ENCODE assay signal across 12 cellular contexts in the genomic region with DNA sequence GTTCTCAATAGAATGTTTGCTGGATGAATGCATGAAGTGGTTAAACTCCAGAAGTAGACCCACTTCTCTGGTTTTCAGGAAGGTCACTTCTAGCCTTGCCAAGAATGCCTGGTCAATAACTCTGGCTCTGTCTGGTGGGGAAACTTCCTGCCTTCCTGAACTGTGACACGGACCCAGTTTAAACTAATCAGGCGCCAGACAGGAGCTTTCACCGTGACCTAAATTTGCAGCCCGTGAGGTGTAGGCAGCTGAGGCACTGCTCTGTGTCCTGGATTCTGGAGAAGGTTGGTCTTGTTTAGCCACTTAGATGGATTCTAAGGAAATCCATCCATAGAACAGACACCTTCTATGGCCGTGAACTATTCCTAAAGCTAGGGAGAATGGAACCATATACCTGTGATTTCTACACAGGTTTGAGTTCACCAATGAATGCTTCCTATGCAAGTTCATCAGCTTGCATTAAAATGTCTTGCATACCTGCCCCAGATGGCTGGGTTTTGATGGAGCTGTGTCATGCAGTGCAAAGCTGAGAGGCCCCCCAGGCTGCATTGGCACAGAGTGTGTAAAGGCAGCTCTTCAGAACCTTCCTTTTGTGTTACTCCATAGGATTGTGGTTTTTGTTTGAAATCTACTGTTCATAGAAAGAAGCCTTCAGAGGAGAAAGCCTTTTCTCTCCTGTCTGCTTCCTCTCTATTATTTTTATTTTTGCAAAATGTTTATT. TPM values are rescaled to one million over a fixed set of nuclear protein-coding genes. Genes with fewer than 3 reads are reported as not detected.
DNase-seq lines count a peak whose midpoint lies in the region; ATAC-seq and TF ChIP-seq lines count a peak whose summit lies in the region.
"Had no signal": no experiment of that assay in that cellular context is flagged by ENCODE, and none has a peak within 500 bp of the region (broad histone marks: within the 10 kb centered on the region; RNA-seq: fewer than 3 reads in every experiment).

No MANE protein-coding gene starts in this region.

- H3K27me3 ChIP-seq in CD4-positive, alpha-beta T cell (ENCODE audit: control insufficient read depth, insufficient read depth, low read length) = no peaks in the 10 kb centered on the region
- no peaks in the 10 kb centered on the region for H3K27me3 ChIP-seq in mesendoderm (ENCODE audit: insufficient read depth, low read length, poor library complexity)

- no peak overlapping the region for H3K18ac ChIP-seq in mesendoderm (ENCODE audit: low read length)

- H2BK120ac ChIP-seq in mesendoderm (ENCODE audit: low read depth, low read length) = no peak overlapping the region

- no peak overlapping the region for H2AK5ac ChIP-seq in mesendoderm (ENCODE audit: low read length)

- no peak overlapping the region for H2BK15ac ChIP-seq in mesendoderm (replicated peaks; ENCODE audit: low read depth)

- H3K4me3 Mint-ChIP-seq in CD4-positive, alpha-beta T cell = peak overlapping the region; percentile 97
- H3K4me3 Mint-ChIP-seq in activated T-helper 1 cell treated with anti-CD3 and anti-CD28 coated beads, Interleukin-12 subunit alpha, Interleukin-12 subunit beta, Interleukin-2, Interleukin-4 antibody, amounts not matched to agents 30 ng/mL and 10 ng/mL and 1 ng/mL, durations not matched to agents 14 hours and 24 hours and 36 hours = peak overlapping the region; percentile 68

- peaks cover 6% of the 10 kb centered on the region for H3K79me1 ChIP-seq in mesendoderm (ENCODE audit: low read length)

- no peaks in the 10 kb centered on the region for H3K79me2 ChIP-seq in mesendoderm (ENCODE audit: control insufficient read depth, insufficient read depth, low read length)

- peaks cover 38% of the 10 kb centered on the region for H3K36me3 Mint-ChIP-seq in CD4-positive, alpha-beta T cell (ENCODE audit: low read depth)
- peaks cover 16% of the 10 kb centered on the region for H3K36me3 Mint-ChIP-seq in activated T-helper 1 cell treated with anti-CD3 and anti-CD28 coated beads, Interleukin-12 subunit alpha, Interleukin-12 subunit beta, Interleukin-2, Interleukin-4 antibody, amounts not matched to agents 30 ng/mL and 10 ng/mL and 1 ng/mL, durations not matched to agents 14 hours and 24 hours and 36 hours (ENCODE audit: low read depth)

- H3K36me3 ChIP-seq in HEK293 (ENCODE audit: control insufficient read depth in 2 of 2, insufficient read depth in 1 of 2, low read length in 2 of 2) (no peaks in the 10 kb centered on the region), mesendoderm (ENCODE audit: control insufficient read depth, insufficient read depth, low read length) (no peaks in the 10 kb centered on the region)
- H3K36me3 ChIP-seq: esophagus muscularis mucosa had no signal

- H3K4me1 Mint-ChIP-seq in CD4-positive, alpha-beta T cell (ENCODE audit: low read depth) = peaks cover 73% of the 10 kb centered on the region
- peaks cover 74% of the 10 kb centered on the region for H3K4me1 Mint-ChIP-seq in activated T-helper 1 cell treated with anti-CD3 and anti-CD28 coated beads, Interleukin-12 subunit alpha, Interleukin-12 subunit beta, Interleukin-2, Interleukin-4 antibody, amounts not matched to agents 30 ng/mL and 10 ng/mL and 1 ng/mL, durations not matched to agents 14 hours and 24 hours and 36 hours (ENCODE audit: low read depth)

- ATAC-seq in CD4-positive, alpha-beta T cell (ENCODE audit: poor library complexity) = no peak
- no peak for ATAC-seq in GM19397 (IDR thresholded peaks at IDR 0.05; ENCODE audit: unreplicated experiment)

- no peak overlapping the region for H4K5ac ChIP-seq in mesendoderm (ENCODE audit: low read length)

- peaks cover 5% of the 10 kb centered on the region; the same call in 1 of the 2 replicates for H3K4me1 ChIP-seq in HEK293 (ENCODE audit: control insufficient read depth, insufficient read depth, low read length)
- peaks cover 3% of the 10 kb centered on the region for H3K4me1 ChIP-seq in mesendoderm (ENCODE audit: control insufficient read depth, low read depth, low read length)

- H2BK5ac ChIP-seq in mesendoderm (ENCODE audit: low read length) = no peak overlapping the region

- no peak for TF ChIP-seq CTCF in CD4-positive, alpha-beta T cell (IDR thresholded peaks at IDR 0.05)
- TF ChIP-seq CTCF in HEK293 (tag by site-specific recombination; IDR thresholded peaks at IDR 0.05) = no peak

- CTCF ChIA-PET in CD4-positive, alpha-beta T cell (lab: Charles Lee) = interaction anchor here (1.0 to 2.2 kb wide), 4 partner anchors 10 to 592 kb away, joined by 3 to 8 read pairs (median 6); no protein-coding TSS in a partner anchor
- CTCF ChIA-PET in HEK293 (lab: Yijun Ruan, JAX) = interaction anchor here (6.6 kb wide), 1 partner anchor 80 kb away, joined by 33 read pairs; no protein-coding TSS in a partner anchor

- no peaks in the 10 kb centered on the region for H3K9me3 Mint-ChIP-seq in CD4-positive, alpha-beta T cell
- no peaks in the 10 kb centered on the region for H3K9me3 Mint-ChIP-seq in activated T-helper 1 cell treated with anti-CD3 and anti-CD28 coated beads, Interleukin-12 subunit alpha, Interleukin-12 subunit beta, Interleukin-2, Interleukin-4 antibody, amounts not matched to agents 30 ng/mL and 10 ng/mL and 1 ng/mL, durations not matched to agents 14 hours and 24 hours and 36 hours

- H3K9ac ChIP-seq in mesendoderm (ENCODE audit: low read length) = no peak overlapping the region

- H3K27ac ChIP-seq in CD4-positive, alpha-beta T cell (ENCODE audit: low read depth, low read length) = peak overlapping the region; percentile 78
- H3K27ac ChIP-seq in HEK293 (ENCODE audit: extremely low read depth, low read depth, low read length) (no peak overlapping the region), mesendoderm (ENCODE audit: low read depth, low read length) (no peak overlapping the region)
- H3K27ac ChIP-seq: esophagus muscularis mucosa had no signal

- H3K56ac ChIP-seq in mesendoderm (ENCODE audit: low read length) = no peak overlapping the region

- no peak overlapping the region for H4K8ac ChIP-seq in mesendoderm (ENCODE audit: low read depth, low read length)

- no peak overlapping the region for H3K4ac ChIP-seq in mesendoderm (ENCODE audit: low read depth, low read length)

- no peaks in the 10 kb centered on the region for H3K9me3 ChIP-seq in CD4-positive, alpha-beta T cell (ENCODE audit: control insufficient read depth, low read length)
- no peaks in the 10 kb centered on the region for H3K9me3 ChIP-seq in HEK293 (ENCODE audit: control insufficient read depth, insufficient read depth, low read depth, low read length)
- H3K9me3 ChIP-seq: esophagus muscularis mucosa had no signal

- no peaks in the 10 kb centered on the region for H3K27me3 Mint-ChIP-seq in CD4-positive, alpha-beta T cell
- H3K27me3 Mint-ChIP-seq in activated T-helper 1 cell treated with anti-CD3 and anti-CD28 coated beads, Interleukin-12 subunit alpha, Interleukin-12 subunit beta, Interleukin-2, Interleukin-4 antibody, amounts not matched to agents 30 ng/mL and 10 ng/mL and 1 ng/mL, durations not matched to agents 14 hours and 24 hours and 36 hours (ENCODE audit: insufficient read depth) = no peaks in the 10 kb centered on the region

- intact Hi-C loops in CD4-positive, alpha-beta T cell (cut with DNase I, micrococcal nuclease) = no loop called here
- intact Hi-C loops in activated T-helper 1 cell treated with anti-CD3 and anti-CD28 coated beads, Interleukin-12 subunit alpha, Interleukin-12 subunit beta, Interleukin-2, Interleukin-4 antibody, amounts not matched to agents 30 ng/mL and 10 ng/mL and 1 ng/mL, durations not matched to agents 14 hours and 24 hours and 36 hours (cut with micrococcal nuclease) = loop anchor here (10.0 kb wide), 1 partner anchor 536 kb away; no protein-coding TSS in a partner anchor

- no peak overlapping the region for H3K4me2 ChIP-seq in mesendoderm (ENCODE audit: low read length)

- no CpG with 5 or more reads among the region's 5 CpGs for WGBS in mesendoderm (ENCODE audit: extremely low coverage, insufficient coverage, low lambda C conversion rate)

- POLR2A ChIA-PET in CD4-positive, alpha-beta T cell (lab: Charles Lee) = interaction anchor here (0.9 to 6.2 kb wide), 3 partner anchors 17 to 143 kb away, joined by 3 to 56 read pairs (median 32); no protein-coding TSS in a partner anchor
- POLR2A ChIA-PET in HEK293 (lab: Yijun Ruan, JAX) = no interaction called here

- no peak for DNase-seq in CD4-positive, alpha-beta T cell
- DNase-seq in activated T-helper 1 cell treated with anti-CD3 and anti-CD28 coated beads, Interleukin-12 subunit alpha, Interleukin-12 subunit beta, Interleukin-2, Interleukin-4 antibody, amounts not matched to agents 30 ng/mL and 10 ng/mL and 1 ng/mL, durations not matched to agents 14 hours and 24 hours and 36 hours (ENCODE audit: low spot score) = no peak
- peak; percentile 20 for DNase-seq in mesendoderm
- no peak for DNase-seq in stimulated activated CD4-positive, alpha-beta T cell treated with anti-CD3 and anti-CD28 coated beads, Interleukin-4, amount 100 ng/mL, for 4 hours
- no peak for DNase-seq in mesenteric fat pad (ENCODE audit: low spot score)
- no peak for DNase-seq in NCI-H2081 treated with DMSO at 0.1 percent for 48 hours (lab: John Stamatoyannopoulos, UW)
- DNase-seq: activated CD4-positive, alpha-beta T cell treated with anti-CD3 and anti-CD28 coated beads for 4 hours; stimulated activated CD4-positive, alpha-beta T cell treated with anti-CD3 and anti-CD28 coated beads, Interleukin-15, amount 100 ng/mL, for 24 hours; stimulated activated naive CD4-positive, alpha-beta T cell treated with Interleukin-2 at 50 U/mL for 16 hours had no signal

- H3K4me3 ChIP-seq in HEK293 (ENCODE audit: low read depth, low read length) (no peak overlapping the region), mesendoderm (ENCODE audit: low read length) (no peak overlapping the region)
- H3K4me3 ChIP-seq: esophagus muscularis mucosa had no signal

- H3K27ac Mint-ChIP-seq in CD4-positive, alpha-beta T cell = peak overlapping the region; percentile 86
- H3K27ac Mint-ChIP-seq in activated T-helper 1 cell treated with anti-CD3 and anti-CD28 coated beads, Interleukin-12 subunit alpha, Interleukin-12 subunit beta, Interleukin-2, Interleukin-4 antibody, amounts not matched to agents 30 ng/mL and 10 ng/mL and 1 ng/mL, durations not matched to agents 14 hours and 24 hours and 36 hours = peak overlapping the region; percentile 81

- peak overlapping the region; percentile 17 for H3K23ac ChIP-seq in mesendoderm (ENCODE audit: low read length)

TF ChIP-seq in HEK293, 187 proteins besides CTCF, POLR2A, EP300 and RAD21:
- TF ChIP-seq ZFP41 (tag by site-specific recombination; IDR thresholded peaks at IDR 0.05; ENCODE audit: borderline replicate concordance) (no peak), GLIS1 (tag by site-specific recombination; IDR thresholded peaks at IDR 0.05) (peak; percentile 31; the same call in 1 of the 2 replicates)
TF ChIP-seq in HEK293: peak in this region for 1.

RNA-seq across cellular contexts. Expression of a gene that starts 4.4 kb away (rescaled TPM):
- total RNA-seq in CD4-positive, alpha-beta T cell = 10 to 100 TPM; 53.4 to 53.6 TPM
- 69.8 and 70.7 TPM in 2 replicates for total RNA-seq in activated T-helper 1 cell treated with anti-CD3 and anti-CD28 coated beads, Interleukin-12 subunit alpha, Interleukin-12 subunit beta, Interleukin-2, Interleukin-4 antibody, amounts not matched to agents 30 ng/mL and 10 ng/mL and 1 ng/mL, durations not matched to agents 14 hours and 24 hours and 36 hours
- polyA plus RNA-seq in mesendoderm (2013, experiment 1 of 2) = 5.2 TPM
- polyA plus RNA-seq in mesendoderm (2013, experiment 2 of 2) = 5.9 TPM
- total RNA-seq in mesenteric fat pad = 15.4 TPM
